8 cellular contexts compared by ENCODE assay signal in genomic region chr13:39451860-39452301, GRCh38.
DNase-seq lines count a peak whose midpoint lies in the region; FAIRE-seq and TF ChIP-seq lines count a peak whose summit lies in the region.
"Had no signal": no experiment of that assay in that cellular context is flagged by ENCODE, and none has a peak within 500 bp of the region (broad histone marks: within the 10 kb centered on the region; RNA-seq: fewer than 3 reads in every experiment).

No MANE protein-coding gene starts in this region.

- H3K4me3 Mint-ChIP-seq in activated naive CD4-positive, alpha-beta T cell treated with anti-CD3 and anti-CD28 coated beads for 36 hours, result no peak overlapping the region

- H3K36me3 Mint-ChIP-seq in activated naive CD4-positive, alpha-beta T cell treated with anti-CD3 and anti-CD28 coated beads for 36 hours (ENCODE audit: low read depth), result no peaks in the 10 kb centered on the region

- H3K9me2 ChIP-seq in Karpas-422 (replicated peaks; ENCODE audit: insufficient read depth, low read length), result no peaks in the 10 kb centered on the region

- no peaks in the 10 kb centered on the region for H3K4me1 Mint-ChIP-seq in activated naive CD4-positive, alpha-beta T cell treated with anti-CD3 and anti-CD28 coated beads for 36 hours (ENCODE audit: low read depth)

- intact Hi-C loops in left ventricle myocardium inferior (cut with micrococcal nuclease), result loop anchor here (5.0 kb wide), 1 partner anchor 35 kb away; no protein-coding TSS in a partner anchor
- intact Hi-C loops in transverse colon (cut with DNase I; ENCODE audit: low total_unique reads), result no loop called here
- intact Hi-C loops in activated naive CD4-positive, alpha-beta T cell treated with anti-CD3 and anti-CD28 coated beads for 36 hours (cut with micrococcal nuclease), result no loop called here

- no peaks in the 10 kb centered on the region for H3K27me3 ChIP-seq in Karpas-422 (ENCODE audit: low read length)
- no peaks in the 10 kb centered on the region for H3K27me3 ChIP-seq in left ventricle myocardium inferior (ENCODE audit: low read depth)
- H3K27me3 ChIP-seq in transverse colon, result no peaks in the 10 kb centered on the region

- H3K9ac ChIP-seq in Karpas-422 (ENCODE audit: low read length), result no peak overlapping the region

- TF ChIP-seq CTCF in left ventricle myocardium inferior (IDR thresholded peaks at IDR 0.05; ENCODE audit: borderline replicate concordance), result no peak
- TF ChIP-seq CTCF in transverse colon (IDR thresholded peaks at IDR 0.05), result no peak

- in situ Hi-C loops in transverse colon (cut with MboI; ENCODE audit: low pct_ligation_motif_present in 1 of 4, low pct_unique_long_range_greater_than_20kb in 1 of 4, low sequenced_read_pairs in 3 of 4), result no loop called here

- no peaks in the 10 kb centered on the region for H3K36me3 ChIP-seq in Karpas-422 (ENCODE audit: insufficient read depth, low read length)
- no peaks in the 10 kb centered on the region for H3K36me3 ChIP-seq in left ventricle myocardium inferior
- H3K36me3 ChIP-seq in transverse colon, result no peaks in the 10 kb centered on the region

- 36 to 41% methylated on average over 3 to 4 of the region's 4 CpGs for WGBS in transverse colon (ENCODE audit: low coverage in 1 of 2), 2 donors

- H3K27ac ChIP-seq in Karpas-422 (ENCODE audit: low read length) (no peak overlapping the region), left ventricle myocardium inferior (replicated peaks) (peak overlapping the region; percentile 89), transverse colon (peak overlapping the region; percentile 39 to 73 (median 58))

- TF ChIP-seq EP300 in transverse colon (IDR thresholded peaks at IDR 0.05; ENCODE audit: low read depth), result no peak

- no peak for TF ChIP-seq POLR2A in transverse colon (IDR thresholded peaks at IDR 0.05)

- no peaks in the 10 kb centered on the region for H3K9me3 ChIP-seq in Karpas-422 (ENCODE audit: low read length)
- H3K9me3 ChIP-seq in left ventricle myocardium inferior (replicated peaks), result no peaks in the 10 kb centered on the region
- H3K9me3 ChIP-seq in transverse colon, result no peaks in the 10 kb centered on the region

- H3K4me2 ChIP-seq in Karpas-422 (ENCODE audit: low read depth, low read length, poor library complexity, severe bottlenecking), result no peak overlapping the region

- no peak overlapping the region for H2AFZ ChIP-seq in Karpas-422 (ENCODE audit: low read length)

- peak; percentile 55 for DNase-seq in Karpas-422
- DNase-seq in SKM-1 (lab: John Stamatoyannopoulos, UW; ENCODE audit: unreplicated experiment), result peak; percentile 56
- DNase-seq in left ventricle myocardium inferior, result peak; percentile 59
- peak; percentile 11 for DNase-seq in transverse colon
- no peak for DNase-seq in activated naive CD4-positive, alpha-beta T cell treated with anti-CD3 and anti-CD28 coated beads for 36 hours
- no peak for DNase-seq in HTR-8/SVneo (ENCODE audit: insufficient read length, low spot score)
- no peak for DNase-seq in stimulated activated naive CD4-positive, alpha-beta T cell treated with Interleukin-2 at 50 U/mL for 16 hours (lab: John Stamatoyannopoulos, UW)
- DNase-seq: H7 had no signal

- no peak for FAIRE-seq in HTR-8/SVneo (lab: Jason Lieb, UNC)

- H4K20me1 ChIP-seq in Karpas-422 (ENCODE audit: insufficient read depth, low read depth, low read length), result no peaks in the 10 kb centered on the region

- CTCF ChIA-PET in activated naive CD4-positive, alpha-beta T cell treated with anti-CD3 and anti-CD28 coated beads for 36 hours (lab: Charles Lee), result interaction anchor here (0.7 kb wide), 1 partner anchor 13 kb away, joined by 6 read pairs; no protein-coding TSS in a partner anchor

- no peaks in the 10 kb centered on the region for H3K79me2 ChIP-seq in Karpas-422 (ENCODE audit: low read length)

- peaks cover 14% of the 10 kb centered on the region for H3K27me3 Mint-ChIP-seq in activated naive CD4-positive, alpha-beta T cell treated with anti-CD3 and anti-CD28 coated beads for 36 hours (ENCODE audit: low read depth)

- no peaks in the 10 kb centered on the region for H3K9me3 Mint-ChIP-seq in activated naive CD4-positive, alpha-beta T cell treated with anti-CD3 and anti-CD28 coated beads for 36 hours

- H3K27ac Mint-ChIP-seq in activated naive CD4-positive, alpha-beta T cell treated with anti-CD3 and anti-CD28 coated beads for 36 hours, result no peak overlapping the region

- H3K4me1 ChIP-seq in Karpas-422 (ENCODE audit: low read length), result peaks cover 8% of the 10 kb centered on the region; the same call in 1 of the 2 replicates
- peaks cover 96% of the 10 kb centered on the region for H3K4me1 ChIP-seq in left ventricle myocardium inferior
- H3K4me1 ChIP-seq in transverse colon, result peaks cover 0 to 20% (median 9%) of the 10 kb centered on the region in 4 donors

- H3K4me3 ChIP-seq in Karpas-422 (ENCODE audit: low read length), result no peak overlapping the region
- H3K4me3 ChIP-seq in left ventricle myocardium inferior, result peak overlapping the region; percentile 13
- H3K4me3 ChIP-seq in transverse colon, result no peak overlapping the region

Comparison
In these comparisons a context has a peak if more than half of its experiments do, and no peak if none do; other contexts are left out.
1. DNase-seq: peak in Karpas-422 (single experiment), SKM-1 (single experiment), left ventricle myocardium inferior (single experiment) and transverse colon (single experiment); none in activated naive CD4-positive, alpha-beta T cell treated with anti-CD3 and anti-CD28 coated beads for 36 hours (single experiment), HTR-8/SVneo (single experiment) and stimulated activated naive CD4-positive, alpha-beta T cell treated with Interleukin-2 at 50 U/mL for 16 hours (single experiment).